ENCODE assay signal across 7 cellular contexts in genomic region chr11:105609341-105609781, GRCh38. TPM values are rescaled to one million over a fixed set of nuclear protein-coding genes. Genes with fewer than 3 reads are reported as not detected.
DNase-seq lines count a peak whose midpoint lies in the region; ATAC-seq, FAIRE-seq and TF ChIP-seq lines count a peak whose summit lies in the region.

No MANE protein-coding gene starts in this region.

- no peak overlapping the region for H3K9ac ChIP-seq in iPS-15b (ENCODE audit: low read depth, low read length)

- peaks cover 14% of the 10 kb centered on the region for H3K4me1 Mint-ChIP-seq in type B pancreatic cell (ENCODE audit: unreplicated experiment)

- peak; percentile 36 for FAIRE-seq in HTR-8/SVneo (lab: Jason Lieb, UNC)

- H3K27me3 ChIP-seq in iPS-15b (ENCODE audit: control insufficient read depth, insufficient read depth, low read length), result peaks cover 21% of the 10 kb centered on the region

- H3K9me3 Mint-ChIP-seq in type B pancreatic cell, result no peaks in the 10 kb centered on the region

- H3K27me3 Mint-ChIP-seq in type B pancreatic cell, result peaks cover 61% of the 10 kb centered on the region

- H3K36me3 Mint-ChIP-seq in type B pancreatic cell, result peaks cover 6% of the 10 kb centered on the region

- TF ChIP-seq CTCF in VCaP (conservative IDR thresholded peaks at IDR 0.05) (peak; percentile 77), type B pancreatic cell (conservative IDR thresholded peaks at IDR 0.05) (peak; percentile 66)

- DNase-seq in G401 (ENCODE audit: low spot score), result peak; percentile 89
- peak; percentile 36 for DNase-seq in HTR-8/SVneo (ENCODE audit: insufficient read length, low spot score)
- DNase-seq in type B pancreatic cell (ENCODE audit: extremely low spot score, unreplicated experiment), result no peak

- H3K4me3 Mint-ChIP-seq in type B pancreatic cell, result peak overlapping the region; percentile 89

- H3K27ac ChIP-seq in VCaP, result no peak overlapping the region

- peak overlapping the region; percentile 76 for H3K4me3 ChIP-seq in iPS-15b (ENCODE audit: low read depth, low read length)

- H3K27ac Mint-ChIP-seq in type B pancreatic cell, result peak overlapping the region; percentile 65

- no peaks in the 10 kb centered on the region for H3K9me3 ChIP-seq in iPS-15b (ENCODE audit: control insufficient read depth, insufficient read depth, low read length)

- peaks cover 10% of the 10 kb centered on the region for H3K4me1 ChIP-seq in iPS-15b (ENCODE audit: control insufficient read depth, insufficient read depth, low read length)

- no peaks in the 10 kb centered on the region for H3K36me3 ChIP-seq in iPS-15b (ENCODE audit: control insufficient read depth, insufficient read depth, low read length)

- peak; percentile 96 for ATAC-seq in GM21360 (IDR thresholded peaks at IDR 0.05; ENCODE audit: unreplicated experiment)
- no peak for ATAC-seq in GM19328 (IDR thresholded peaks at IDR 0.05; ENCODE audit: unreplicated experiment)

- in situ Hi-C loops in G401 (cut with HindIII; ENCODE audit: low sequenced_read_pairs), result no loop called here

RNA-seq across cellular contexts. Expression of gene GRIA4, which starts 0.5 kb away (rescaled TPM):
- not detected in 2 replicates for total RNA-seq in G401 (2014; rRNA removed; shearing (Covaris generic))
- 26.7 and 58.5 TPM in 2 replicates for total RNA-seq in type B pancreatic cell (ENCODE audit: low replicate concordance)

Comparison
In these comparisons a context has a peak if more than half of its experiments do, and no peak if none do; other contexts are left out.
1. RNA of gene GRIA4, which starts 0.5 kb away (total RNA-seq): 26.7 to 58.5 TPM in type B pancreatic cell; not detected in G401; every median in the first group is over 10 times any median in the second.